ENCODE assay signal across 15 cellular contexts in genomic region chrX:39398973-39399268, GRCh38.
DNase-seq lines count a peak whose midpoint lies in the region; ATAC-seq, FAIRE-seq and TF ChIP-seq lines count a peak whose summit lies in the region.
"Had no signal": no experiment of that assay in that cellular context is flagged by ENCODE, and none has a peak within 500 bp of the region (broad histone marks: within the 10 kb centered on the region; RNA-seq: fewer than 3 reads in every experiment).

No MANE protein-coding gene starts in this region.

- no peak for TF ChIP-seq EP300 in ovary (IDR thresholded peaks at IDR 0.05)

- H3K4me3 ChIP-seq in left ventricle myocardium inferior (no peak overlapping the region), coronary artery (peak overlapping the region; percentile 19), ovary (no peak overlapping the region), small intestine (ENCODE audit: low read depth in 1 of 2, low read length in 2 of 2) (no peak overlapping the region)
- H3K4me3 ChIP-seq: BLaER1 had no signal

- H3K9me3 Mint-ChIP-seq in activated naive CD4-positive, alpha-beta T cell treated with anti-CD3 and anti-CD28 coated beads, Interleukin-2, amount 50 U/mL, for 72 hours, result peaks cover 0 to 4% of the 10 kb centered on the region in 2 donors
- H3K9me3 Mint-ChIP-seq: CD8-positive, alpha-beta memory T cell had no signal

- H3K27ac ChIP-seq in left ventricle myocardium inferior (replicated peaks), result peak overlapping the region; percentile 18
- H3K27ac ChIP-seq in coronary artery, result no peak overlapping the region
- peak overlapping the region in 1 of 2 donors; percentile 11 for H3K27ac ChIP-seq in ovary
- H3K27ac ChIP-seq in small intestine (ENCODE audit: low read depth in 1 of 2, low read length in 1 of 2), result no peak overlapping the region
- H3K27ac ChIP-seq: BLaER1 had no signal

- FAIRE-seq in small intestine (lab: Jason Lieb, UNC), result no peak

- DNase-seq in left ventricle myocardium inferior (peak; percentile 15), Right ventricle myocardium inferior (ENCODE audit: missing footprints) (no peak), coronary artery (ENCODE audit: low spot score) (no peak), ovary (peak; percentile 35 to 66 (median 47)), small intestine (no peak), AG08395 (ENCODE audit: low spot score) (no peak)
- no peak for DNase-seq in activated naive CD4-positive, alpha-beta T cell treated with anti-CD3 and anti-CD28 coated beads, Interleukin-2, amount 50 U/mL, for 72 hours (ENCODE audit: low spot score in 2 of 2)
- DNase-seq: CD8-positive, alpha-beta memory T cell; HCEC 1CT; IMR-90; NCI-H1930; NCI-H2227 treated with DMSO at 0.1 percent for 48 hours; NCI-H524 treated with DMSO at 0.1 percent for 48 hours; SK-N-SH had no signal

- H3K27ac Mint-ChIP-seq in activated naive CD4-positive, alpha-beta T cell treated with anti-CD3 and anti-CD28 coated beads, Interleukin-2, amount 50 U/mL, for 72 hours, result no peak overlapping the region
- H3K27ac Mint-ChIP-seq: CD8-positive, alpha-beta memory T cell had no signal

- no peaks in the 10 kb centered on the region for H3K9me3 ChIP-seq in left ventricle myocardium inferior (replicated peaks)
- H3K9me3 ChIP-seq in ovary, result no peaks in the 10 kb centered on the region
- no peaks in the 10 kb centered on the region for H3K9me3 ChIP-seq in small intestine (ENCODE audit: control insufficient read depth, low read depth)
- H3K9me3 ChIP-seq: BLaER1, SK-N-SH had no signal

- H3K36me3 Mint-ChIP-seq in activated naive CD4-positive, alpha-beta T cell treated with anti-CD3 and anti-CD28 coated beads, Interleukin-2, amount 50 U/mL, for 72 hours, result peaks cover 0 to 14% of the 10 kb centered on the region in 2 donors
- H3K36me3 Mint-ChIP-seq: CD8-positive, alpha-beta memory T cell had no signal

- WGBS in ovary, 3 donors, result 31 to 43% (median 38%) methylated on average over 2 of the region's 2 CpGs
- 69 to 83% (median 73%) methylated on average over 2 of the region's 2 CpGs for WGBS in small intestine, 3 donors

- ATAC-seq in Right ventricle myocardium inferior, result no peak
- ATAC-seq in activated naive CD4-positive, alpha-beta T cell treated with anti-CD3 and anti-CD28 coated beads, Interleukin-2, amount 50 U/mL, for 72 hours, result no peak

- TF ChIP-seq CTCF in left ventricle myocardium inferior (IDR thresholded peaks at IDR 0.05; ENCODE audit: borderline replicate concordance) (no peak), coronary artery (IDR thresholded peaks at IDR 0.05) (no peak), ovary (IDR thresholded peaks at IDR 0.05) (no peak)

- H3K27me3 ChIP-seq in left ventricle myocardium inferior (ENCODE audit: low read depth) (no peaks in the 10 kb centered on the region), ovary (no peaks in the 10 kb centered on the region), small intestine (ENCODE audit: control insufficient read depth in 2 of 2, insufficient read depth in 2 of 2, low read length in 2 of 2) (no peaks in the 10 kb centered on the region)
- H3K27me3 ChIP-seq: BLaER1 had no signal

- intact Hi-C loops in left ventricle myocardium inferior (cut with micrococcal nuclease) (no loop called here), Right ventricle myocardium inferior (cut with DNase I) (no loop called here), ovary (cut with DNase I) (no loop called here)

- H3K4me1 ChIP-seq in left ventricle myocardium inferior (peaks cover 7% of the 10 kb centered on the region), ovary (ENCODE audit: insufficient read depth) (peaks cover 3% of the 10 kb centered on the region), small intestine (ENCODE audit: control insufficient read depth in 2 of 2, insufficient read depth in 1 of 2, low read depth in 1 of 2, low read length in 1 of 2) (no peaks in the 10 kb centered on the region)

- TF ChIP-seq POLR2A in ovary (IDR thresholded peaks at IDR 0.05), result no peak

- H3K36me3 ChIP-seq in left ventricle myocardium inferior (no peaks in the 10 kb centered on the region), ovary (no peaks in the 10 kb centered on the region), small intestine (ENCODE audit: control insufficient read depth in 2 of 2, insufficient read depth in 2 of 2, low read length in 2 of 2) (no peaks in the 10 kb centered on the region)
- H3K36me3 ChIP-seq: BLaER1 had no signal

Comparison
In these comparisons a context has a peak if more than half of its experiments do, and no peak if none do; other contexts are left out.
1. DNase-seq: peak in left ventricle myocardium inferior (single experiment) and ovary (5 of 5); none in Right ventricle myocardium inferior (single experiment), coronary artery (single experiment), activated naive CD4-positive, alpha-beta T cell treated with anti-CD3 and anti-CD28 coated beads, Interleukin-2, amount 50 U/mL, for 72 hours (0 of 2), small intestine (single experiment) and AG08395 (single experiment).